Comparison of ENCODE assay signal across 8 cellular contexts in genomic region chr17:4788807-4789700, GRCh38. TPM values are rescaled to one million over a fixed set of nuclear protein-coding genes. Genes with fewer than 3 reads are reported as not detected.
DNase-seq lines count a peak whose midpoint lies in the region; ATAC-seq, FAIRE-seq and TF ChIP-seq lines count a peak whose summit lies in the region.

Gene GLTPD2 (plus strand): TSS chr17:4788964. CDS start chr17:4789012, 48 bp downstream.

- no peak for TF ChIP-seq POLR2A in suprapubic skin (IDR thresholded peaks at IDR 0.05)

- ATAC-seq in GM23338, result peak; percentile 27
- no peak for ATAC-seq in activated naive CD8-positive, alpha-beta T cell treated with anti-CD3 and anti-CD28 coated beads, Interleukin-2, amount 50 U/mL, for 24 hours
- ATAC-seq in GM21576 (IDR thresholded peaks at IDR 0.05; ENCODE audit: unreplicated experiment), result no peak

- H3K4me3 ChIP-seq in BE2C (ENCODE audit: low read depth, low read length) (peak within 1 kb of the TSS; percentile 53), GM23338 (peak within 1 kb of the TSS; percentile 87), kidney (ENCODE audit: low read length in 2 of 2) (peak within 1 kb of the TSS; percentile 57 to 83), suprapubic skin (peak within 1 kb of the TSS; percentile 91)

- H3K27me3 ChIP-seq in BE2C (peaks cover 41% of the 10 kb centered on the region), GM23338 (ENCODE audit: insufficient read depth) (peaks cover 42% of the 10 kb centered on the region), suprapubic skin (peaks cover 14% of the 10 kb centered on the region)

- DNase-seq in BE2C (no peak), GM23338 (ENCODE audit: low spot score) (peak; percentile 46), kidney (no peak), suprapubic skin (ENCODE audit: low spot score in 2 of 2) (peak in 1 of 2 donors; percentile 70), inferior parietal cortex (ENCODE audit: extremely low spot score) (no peak), NOMO-1 (lab: John Stamatoyannopoulos, UW; ENCODE audit: unreplicated experiment in 2 of 2) (no peak)
- no peak for DNase-seq in activated naive CD8-positive, alpha-beta T cell treated with anti-CD3 and anti-CD28 coated beads, Interleukin-2, amount 50 U/mL, for 24 hours

- no peak for TF ChIP-seq EP300 in suprapubic skin (IDR thresholded peaks at IDR 0.05)

- peak within 1 kb of the TSS; percentile 88 for H2AFZ ChIP-seq in GM23338

- 36% methylated on average over 31 of the region's 62 CpGs for WGBS in suprapubic skin

- H3K27ac Mint-ChIP-seq in GM23338, result no peak within 1 kb of the TSS
- no peak within 1 kb of the TSS for H3K27ac Mint-ChIP-seq in activated naive CD8-positive, alpha-beta T cell treated with anti-CD3 and anti-CD28 coated beads, Interleukin-2, amount 50 U/mL, for 24 hours

- H3K9ac ChIP-seq in kidney (ENCODE audit: low read length in 2 of 2), result peak within 1 kb of the TSS; percentile 73 to 80

- peaks cover 5% of the 10 kb centered on the region; the same call in 1 of the 3 replicates for H3K36me3 Mint-ChIP-seq in GM23338 (ENCODE audit: low read depth)
- peaks cover 2% of the 10 kb centered on the region for H3K36me3 Mint-ChIP-seq in activated naive CD8-positive, alpha-beta T cell treated with anti-CD3 and anti-CD28 coated beads, Interleukin-2, amount 50 U/mL, for 24 hours (ENCODE audit: low read depth)

- H3K27ac ChIP-seq in GM23338 (ENCODE audit: low read depth), result no peak within 1 kb of the TSS
- peak within 1 kb of the TSS; percentile 92 to 93 for H3K27ac ChIP-seq in kidney (ENCODE audit: low read depth in 2 of 2, low read length in 2 of 2)
- H3K27ac ChIP-seq in suprapubic skin, result peak within 1 kb of the TSS; percentile 99

- FAIRE-seq in kidney (lab: Jason Lieb, UNC), result no peak

- peaks cover 23% of the 10 kb centered on the region for H3K4me1 Mint-ChIP-seq in GM23338
- peaks cover 27% of the 10 kb centered on the region for H3K4me1 Mint-ChIP-seq in activated naive CD8-positive, alpha-beta T cell treated with anti-CD3 and anti-CD28 coated beads, Interleukin-2, amount 50 U/mL, for 24 hours

- peaks cover 19% of the 10 kb centered on the region; the same call in 1 of the 2 replicates for H3F3A ChIP-seq in GM23338 (replicated peaks; ENCODE audit: low read depth)

- no peaks in the 10 kb centered on the region for H3K4me1 ChIP-seq in BE2C
- H3K4me1 ChIP-seq in GM23338 (ENCODE audit: insufficient read depth), result peaks cover 30% of the 10 kb centered on the region
- H3K4me1 ChIP-seq in kidney (ENCODE audit: control insufficient read depth in 1 of 2, insufficient read depth in 1 of 2, low read depth in 1 of 2, low read length in 2 of 2), result peaks cover 12 to 25% of the 10 kb centered on the region in 2 donors
- peaks cover 38% of the 10 kb centered on the region for H3K4me1 ChIP-seq in suprapubic skin

- TF ChIP-seq CTCF in BE2C (IDR thresholded peaks at IDR 0.05; ENCODE audit: low read depth, low read length) (no peak), GM23338 (conservative IDR thresholded peaks at IDR 0.05; ENCODE audit: low read depth in 2 of 2) (no peak), kidney (IDR thresholded peaks at IDR 0.05; ENCODE audit: borderline replicate concordance, extremely low read depth, insufficient read depth) (no peak), suprapubic skin (IDR thresholded peaks at IDR 0.05) (no peak)

- peaks cover 39% of the 10 kb centered on the region for H3K27me3 Mint-ChIP-seq in GM23338 (ENCODE audit: insufficient read depth, low read depth, poor library complexity)
- H3K27me3 Mint-ChIP-seq in activated naive CD8-positive, alpha-beta T cell treated with anti-CD3 and anti-CD28 coated beads, Interleukin-2, amount 50 U/mL, for 24 hours, result peaks cover 51% of the 10 kb centered on the region

- no peaks in the 10 kb centered on the region; the same call in 2 of the 3 replicates for H3K9me3 Mint-ChIP-seq in GM23338
- H3K9me3 Mint-ChIP-seq in activated naive CD8-positive, alpha-beta T cell treated with anti-CD3 and anti-CD28 coated beads, Interleukin-2, amount 50 U/mL, for 24 hours, result no peaks in the 10 kb centered on the region

- intact Hi-C loops in kidney (cut with DNase I), result loop anchor here (5.0 kb wide), 1 partner anchor 93 kb away; no protein-coding TSS in a partner anchor

- peak within 1 kb of the TSS; percentile 78 for H3K4me3 Mint-ChIP-seq in GM23338
- H3K4me3 Mint-ChIP-seq in activated naive CD8-positive, alpha-beta T cell treated with anti-CD3 and anti-CD28 coated beads, Interleukin-2, amount 50 U/mL, for 24 hours, result peak within 1 kb of the TSS; percentile 78

- H3K79me2 ChIP-seq in GM23338 (replicated peaks; ENCODE audit: insufficient read depth), result no peaks in the 10 kb centered on the region

- no peaks in the 10 kb centered on the region for H4K20me1 ChIP-seq in GM23338 (replicated peaks; ENCODE audit: insufficient read depth)

- H3K36me3 ChIP-seq in BE2C (no peaks in the 10 kb centered on the region), GM23338 (ENCODE audit: insufficient read depth) (no peaks in the 10 kb centered on the region), kidney (ENCODE audit: control insufficient read depth in 1 of 2, insufficient read depth in 2 of 2, low read length in 2 of 2) (no peaks in the 10 kb centered on the region), suprapubic skin (no peaks in the 10 kb centered on the region)

- H3K4me2 ChIP-seq in GM23338, result peak within 1 kb of the TSS; percentile 99

- H3K9me3 ChIP-seq in BE2C (no peaks in the 10 kb centered on the region), kidney (ENCODE audit: control insufficient read depth in 1 of 2, low read length in 2 of 2) (no peaks in the 10 kb centered on the region), suprapubic skin (no peaks in the 10 kb centered on the region)

- H3K9me2 ChIP-seq in GM23338 (ENCODE audit: insufficient read depth), result no peaks in the 10 kb centered on the region

TF ChIP-seq in GM23338, 12 proteins besides CTCF, POLR2A, EP300 and RAD21:
- TF ChIP-seq EZH2 (IDR thresholded peaks at IDR 0.05; ENCODE audit: low read depth, unreplicated experiment) (peak; percentile 24), POLR2AphosphoS5 (IDR thresholded peaks at IDR 0.05; ENCODE audit: low read depth) (no peak)

RNA-seq across cellular contexts. Expression of gene GLTPD2, which starts in this region (rescaled TPM):
- polyA plus RNA-seq in BE2C (2012; ENCODE audit: insufficient read depth, insufficient read length, low read depth), result 0.99 TPM
- total RNA-seq in GM23338 (2014; rRNA removed; shearing (Covaris generic)), result 1.3 TPM in 1 of 2 replicates, not detected in the other
- polyA plus RNA-seq in GM23338 (2016; fragmentation: Nextera tagmentation; extraction: Ambion mirVana), result 0.33 and 0.47 TPM in 2 replicates
- total RNA-seq in kidney, result 0.35 TPM
- 12.5 TPM for polyA plus RNA-seq in kidney (ENCODE audit: insufficient read depth, low read depth, low replicate concordance)
- under 1 TPM in 1 of 4 donors, not detected in 3; 0.80 TPM for total RNA-seq in suprapubic skin
